Comparison of ENCODE assay signal across 1 cellular context in the genomic region with DNA sequence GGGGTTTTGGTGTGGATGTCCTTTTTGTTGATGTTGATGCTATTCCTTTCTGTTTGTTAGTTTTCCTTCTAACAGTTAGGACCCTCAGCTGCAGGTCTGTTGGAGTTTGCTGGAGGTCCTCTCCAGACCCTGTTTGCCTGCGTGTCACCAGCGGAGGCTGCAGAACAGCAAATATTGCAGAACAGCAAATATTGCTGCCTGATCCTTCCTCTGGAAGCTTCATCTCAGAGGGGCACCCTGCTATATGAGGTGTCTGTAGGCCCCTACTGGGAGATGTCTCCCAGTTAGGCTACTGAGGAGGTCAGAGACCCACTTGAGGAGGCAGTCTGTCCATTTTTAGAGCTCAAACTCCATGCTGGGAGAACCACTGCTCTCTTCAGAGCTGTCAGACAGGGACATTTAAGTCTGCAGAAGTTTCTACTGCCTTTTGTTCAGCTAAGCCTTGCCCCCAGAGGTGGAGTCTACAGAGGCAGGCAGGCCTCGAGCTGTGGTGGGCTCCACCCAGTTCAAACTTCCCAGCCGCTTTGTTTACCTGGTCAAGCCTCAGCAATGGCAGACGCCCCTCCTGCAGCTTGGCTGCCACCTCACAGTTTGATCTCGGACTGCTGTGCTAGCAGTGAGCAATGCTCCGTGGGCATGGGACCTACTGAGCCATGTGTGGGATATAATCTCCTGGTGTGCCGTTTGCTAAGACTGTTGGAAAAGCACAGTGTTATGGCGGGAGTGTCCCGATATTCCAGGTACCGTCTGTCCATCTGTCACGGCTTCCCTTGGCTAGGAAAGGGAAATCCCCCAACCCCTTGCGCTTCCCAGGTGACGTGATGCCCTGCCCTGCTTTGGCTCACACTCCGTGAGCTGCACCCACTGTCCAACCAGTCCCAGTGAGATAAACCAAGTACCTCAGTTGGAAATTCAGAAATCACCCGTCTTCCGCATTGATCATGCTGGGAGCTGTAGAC.
TF ChIP-seq lines count a peak whose summit lies in the region.
"Not testable (repeated sequence)": the region's sequence is repeated elsewhere in the genome, so short reads cannot be mapped to it uniquely, and the experiment has no call there.

No MANE protein-coding gene starts in this region.

TF ChIP-seq in HepG2, 621 proteins besides CTCF, POLR2A, EP300 and RAD21 (continued from another document and continues in another):
- TF ChIP-seq ZNF883 (CRISPR knock-in tag; IDR thresholded peaks at IDR 0.05; ENCODE audit: not compliant biosample characterization) (peak; percentile 49), HMGXB4 (CRISPR knock-in tag; IDR thresholded peaks at IDR 0.05; ENCODE audit: borderline replicate concordance in 1 of 2, low read depth in 1 of 2) (peak; percentile 12 to 64; a peak in 2 of 4 replicates), ZNF350 (CRISPR knock-in tag; IDR thresholded peaks at IDR 0.05; ENCODE audit: borderline replicate concordance, low read depth) (peak; percentile 40; the same call in 1 of the 2 replicates), FOXK1 (CRISPR knock-in tag; IDR thresholded peaks at IDR 0.05; ENCODE audit: borderline replicate concordance, low read depth) (peak; percentile 56; the same call in 1 of the 2 replicates), SP2 (CRISPR knock-in tag; IDR thresholded peaks at IDR 0.05) (0 out of 2 replicates have a peak, but pooled peaks have one; percentile 37), ZNF607 (CRISPR knock-in tag; IDR thresholded peaks at IDR 0.05; ENCODE audit: borderline replicate concordance) (peak; percentile 76), JUND (CRISPR knock-in tag; IDR thresholded peaks at IDR 0.05) (0 out of 2 replicates have a peak, but pooled peaks have one; percentile 47), MZF1 (CRISPR knock-in tag; IDR thresholded peaks at IDR 0.05; ENCODE audit: borderline replicate concordance) (peak; percentile 66; the same call in 1 of the 2 replicates), IRF1 (CRISPR knock-in tag; IDR thresholded peaks at IDR 0.05; ENCODE audit: low read depth) (peak; percentile 81; the same call in 1 of the 2 replicates), IRX3 (CRISPR knock-in tag; IDR thresholded peaks at IDR 0.05; ENCODE audit: borderline replicate concordance, low read depth) (peak; percentile 37; the same call in 1 of the 2 replicates), KDM5B (CRISPR knock-in tag; IDR thresholded peaks at IDR 0.05; ENCODE audit: borderline replicate concordance) (peak; percentile 69; the same call in 1 of the 2 replicates), THAP8 (CRISPR knock-in tag; IDR thresholded peaks at IDR 0.05; ENCODE audit: borderline replicate concordance) (peak; percentile 75; the same call in 1 of the 2 replicates), GABPB1 (CRISPR knock-in tag; IDR thresholded peaks at IDR 0.05) (peak; percentile 29; the same call in 1 of the 2 replicates), IKZF5 (CRISPR knock-in tag; IDR thresholded peaks at IDR 0.05) (peak; percentile 16; the same call in 1 of the 2 replicates), ZBTB7A (CRISPR knock-in tag; IDR thresholded peaks at IDR 0.05) (peak; percentile 67), ATF5 (CRISPR knock-in tag; IDR thresholded peaks at IDR 0.05; ENCODE audit: low read depth) (0 out of 2 replicates have a peak, but pooled peaks have one; percentile 83), ZBTB40 (IDR thresholded peaks at IDR 0.05) (peak; percentile 16; the same call in 1 of the 2 replicates), ZNF234 (CRISPR knock-in tag; conservative IDR thresholded peaks at IDR 0.05) (0 out of 2 replicates have a peak, but pooled peaks have one; percentile 83), TSC22D2 (CRISPR knock-in tag; IDR thresholded peaks at IDR 0.05; ENCODE audit: borderline replicate concordance) (0 out of 2 replicates have a peak, but pooled peaks have one; percentile 44), ZNF367 (CRISPR knock-in tag; IDR thresholded peaks at IDR 0.05; ENCODE audit: borderline replicate concordance) (0 out of 2 replicates have a peak, but pooled peaks have one; percentile 68), PHF20 (CRISPR knock-in tag; IDR thresholded peaks at IDR 0.05) (0 out of 2 replicates have a peak, but pooled peaks have one; percentile 24), ZFY (CRISPR knock-in tag; IDR thresholded peaks at IDR 0.05) (peak; percentile 39; the same call in 1 of the 2 replicates), ZNF263 (CRISPR knock-in tag; IDR thresholded peaks at IDR 0.05) (peak; percentile 41; the same call in 1 of the 2 replicates), SMAD9 (CRISPR knock-in tag; IDR thresholded peaks at IDR 0.05) (0 out of 2 replicates have a peak, but pooled peaks have one; percentile 53), BRCA1 (CRISPR knock-in tag; IDR thresholded peaks at IDR 0.05) (0 out of 2 replicates have a peak, but pooled peaks have one; percentile 35), GLI4 (CRISPR knock-in tag; IDR thresholded peaks at IDR 0.05; ENCODE audit: borderline replicate concordance) (0 out of 2 replicates have a peak, but pooled peaks have one; percentile 84), MXD3 (CRISPR knock-in tag; IDR thresholded peaks at IDR 0.05) (0 out of 2 replicates have a peak, but pooled peaks have one; percentile 40), ZBTB38 (CRISPR knock-in tag; IDR thresholded peaks at IDR 0.05) (peak; percentile 99), NFE2L1 (CRISPR knock-in tag; IDR thresholded peaks at IDR 0.05; ENCODE audit: borderline replicate concordance) (0 out of 2 replicates have a peak, but pooled peaks have one; percentile 57), ZMYM4 (CRISPR knock-in tag; IDR thresholded peaks at IDR 0.05) (peak; percentile 86), REPIN1 (CRISPR knock-in tag; IDR thresholded peaks at IDR 0.05; ENCODE audit: borderline replicate concordance, low read depth) (peak; percentile 30; the same call in 1 of the 2 replicates), HOXA5 (CRISPR knock-in tag; IDR thresholded peaks at IDR 0.05) (0 out of 2 replicates have a peak, but pooled peaks have one; percentile 16), SOX6 (CRISPR knock-in tag; IDR thresholded peaks at IDR 0.05) (peak; percentile 43; the same call in 1 of the 2 replicates), STAG1 (CRISPR knock-in tag; IDR thresholded peaks at IDR 0.05) (peak; percentile 9; the same call in 1 of the 2 replicates), SAP130 (CRISPR knock-in tag; IDR thresholded peaks at IDR 0.05; ENCODE audit: low read depth) (peak; percentile 52), TAF1 (CRISPR knock-in tag; IDR thresholded peaks at IDR 0.05) (peak; percentile 39), ZNF383 (CRISPR knock-in tag; IDR thresholded peaks at IDR 0.05; ENCODE audit: borderline replicate concordance) (0 out of 2 replicates have a peak, but pooled peaks have one; percentile 12), POGZ (CRISPR knock-in tag; IDR thresholded peaks at IDR 0.05) (peak; percentile 49), BRD4 (CRISPR knock-in tag; IDR thresholded peaks at IDR 0.05) (peak; percentile 83; the same call in 1 of the 2 replicates), JUN (CRISPR knock-in tag; IDR thresholded peaks at IDR 0.05) (peak; percentile 68; the same call in 1 of the 2 replicates), PHF8 (CRISPR knock-in tag; IDR thresholded peaks at IDR 0.05) (peak; percentile 44; the same call in 1 of the 2 replicates), ZNF766 (CRISPR knock-in tag; IDR thresholded peaks at IDR 0.05; ENCODE audit: borderline replicate concordance) (peak; percentile 36; the same call in 1 of the 2 replicates), POLR2AphosphoS5 (IDR thresholded peaks at IDR 0.05; ENCODE audit: low read depth, low read length) (peak; percentile 64)
- TF ChIP-seq ZBTB40 (CRISPR knock-in tag; IDR thresholded peaks at IDR 0.05); SOX6 (IDR thresholded peaks at IDR 0.05): not testable (repeated sequence)
